Comparison of ENCODE assay signal across 1 cellular context in the genomic region with DNA sequence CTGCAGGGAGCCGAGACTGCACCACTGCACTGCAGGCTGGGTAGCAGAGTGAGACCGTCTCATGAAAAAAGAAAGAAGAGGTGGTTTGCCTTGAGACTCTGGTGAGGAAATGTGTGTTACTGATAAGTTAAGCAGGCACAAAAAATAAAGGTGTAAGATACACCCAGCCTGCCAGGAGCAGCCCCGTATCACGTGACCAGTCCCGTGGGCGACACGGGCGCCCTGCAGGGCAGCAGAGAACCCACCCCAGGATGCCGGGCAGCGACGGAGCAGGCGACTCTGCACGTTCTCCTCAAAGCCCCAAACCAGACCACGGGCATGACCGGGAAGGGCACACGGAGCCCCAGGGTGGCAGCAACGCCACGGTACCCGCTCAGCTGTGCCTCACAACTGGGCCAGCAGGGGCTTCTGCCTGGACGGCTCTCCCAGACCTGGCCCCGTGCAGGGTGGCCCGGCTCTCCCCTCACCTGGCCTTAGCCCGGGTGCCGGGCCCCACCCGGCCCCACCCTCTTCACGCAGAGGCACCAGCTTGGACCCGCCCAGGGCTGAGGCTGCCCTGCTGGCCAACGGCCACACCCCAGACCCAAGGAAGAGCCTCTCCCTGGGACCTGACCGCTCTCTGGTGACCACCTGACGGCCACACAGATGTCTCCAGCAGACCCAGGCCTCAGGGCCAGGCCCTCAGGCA.
TF ChIP-seq lines count a peak whose summit lies in the region.

No MANE protein-coding gene starts in this region.

TF ChIP-seq in HepG2, 621 proteins besides CTCF, POLR2A, EP300 and RAD21:
- TF ChIP-seq SOX5 (CRISPR knock-in tag; IDR thresholded peaks at IDR 0.05; ENCODE audit: borderline replicate concordance) = no peak
- TF ChIP-seq SP4 (CRISPR knock-in tag; IDR thresholded peaks at IDR 0.05) = no peak
- TF ChIP-seq AGO2 (optimal IDR thresholded peaks at IDR 0.05; ENCODE audit: low read depth, low read length) = peak; percentile 15
- TF ChIP-seq ADNP (CRISPR knock-in tag; IDR thresholded peaks at IDR 0.05) = no peak
- 0 out of 2 replicates have a peak, but pooled peaks have one; percentile 61 for TF ChIP-seq HNRNPL (IDR thresholded peaks at IDR 0.05; ENCODE audit: low read depth, low read length)
- no peak for TF ChIP-seq NR2F6 (IDR thresholded peaks at IDR 0.05)
- TF ChIP-seq NR2F6 (CRISPR knock-in tag; IDR thresholded peaks at IDR 0.05) = no peak
- no peak for TF ChIP-seq HOXD1 (CRISPR knock-in tag; IDR thresholded peaks at IDR 0.05)
- no peak for TF ChIP-seq HMGXB3 (CRISPR knock-in tag; IDR thresholded peaks at IDR 0.05; ENCODE audit: borderline replicate concordance)
- TF ChIP-seq THAP7 (CRISPR knock-in tag; IDR thresholded peaks at IDR 0.05) = no peak
